1 cellular context compared by ENCODE assay signal in the genomic region with DNA sequence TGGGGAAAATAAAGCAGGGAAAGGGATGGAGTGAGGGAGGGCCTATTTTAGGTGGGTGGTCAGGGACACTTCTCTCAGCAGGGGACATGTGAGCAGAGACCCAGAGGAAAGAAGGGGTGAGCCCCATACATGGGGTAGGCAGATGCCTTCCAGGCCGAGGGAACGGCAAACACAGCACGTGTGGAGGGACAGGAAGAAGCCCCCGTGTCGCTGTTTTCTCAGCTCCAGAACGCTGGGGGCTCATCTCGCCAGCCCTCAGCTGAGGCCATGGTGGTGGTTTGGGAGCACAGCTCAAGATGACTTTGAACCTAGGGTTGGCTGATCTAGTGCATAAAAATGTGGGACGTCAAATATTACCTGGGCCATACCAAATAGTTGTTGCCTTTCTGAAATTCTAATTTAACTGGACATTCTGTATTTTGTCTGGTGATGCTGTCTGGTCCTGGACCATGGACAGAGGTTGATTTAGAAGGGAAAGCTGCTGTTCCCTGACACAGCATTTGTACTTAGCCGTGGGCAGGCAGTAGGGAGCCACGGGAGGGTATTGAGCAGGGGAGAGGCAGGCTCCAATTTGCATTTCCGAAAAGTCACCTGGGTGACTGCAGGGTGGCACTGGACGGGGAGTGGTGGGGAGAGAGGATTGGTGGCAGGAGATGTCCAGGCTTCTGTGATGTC.
A peak's percentile ranks its signal among the peaks of the same experiment; 100 is the strongest.
TF ChIP-seq lines count a peak whose summit lies in the region.

No MANE protein-coding gene starts in this region.

TF ChIP-seq in HEK293, 187 proteins besides CTCF, POLR2A, EP300 and RAD21:
- TF ChIP-seq ATF2 (tag by site-specific recombination; IDR thresholded peaks at IDR 0.05; ENCODE audit: low read depth) (no peak), REST (tag by site-specific recombination; IDR thresholded peaks at IDR 0.05) (peak; percentile 71), ZNF16 (tag by site-specific recombination; IDR thresholded peaks at IDR 0.05; ENCODE audit: low read depth) (peak; percentile 45; the same call in 1 of the 2 replicates)
